ENCODE assay signal across 8 cellular contexts in the genomic region with DNA sequence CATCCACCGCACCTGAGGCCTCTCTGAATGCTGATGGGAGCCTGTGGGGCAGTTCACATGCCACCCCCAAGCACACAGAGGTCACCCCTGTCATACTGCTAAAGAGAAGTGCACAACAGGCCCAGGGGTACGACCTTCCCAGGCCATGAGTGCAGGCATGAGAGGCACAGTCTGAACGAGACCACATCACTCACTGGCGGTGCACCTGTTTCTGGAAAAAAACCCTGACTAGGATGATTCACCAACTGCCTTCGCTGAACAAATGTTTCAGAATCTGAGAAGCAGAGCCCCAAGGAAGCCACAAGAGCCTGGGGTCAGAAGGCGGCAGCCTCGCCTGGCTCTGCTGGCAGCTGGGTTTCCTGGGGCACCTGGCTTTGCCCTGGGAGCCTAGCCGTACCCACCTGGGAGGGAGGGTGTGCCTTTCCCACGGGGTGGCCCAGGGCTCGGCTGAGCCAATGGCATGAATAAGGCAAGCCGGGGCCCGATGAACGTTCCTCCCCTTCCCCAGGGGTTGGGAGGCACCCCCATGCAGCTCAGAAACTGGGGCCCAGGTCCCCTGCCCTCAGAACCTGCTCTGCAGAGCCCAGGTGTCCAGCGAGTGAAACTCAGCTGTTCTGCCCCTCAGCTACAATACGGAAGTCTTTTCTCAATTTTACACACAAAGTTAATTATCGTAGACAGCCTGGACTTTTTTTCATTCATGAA.
DNase-seq lines count a peak whose midpoint lies in the region; ATAC-seq and TF ChIP-seq lines count a peak whose summit lies in the region.

No MANE protein-coding gene starts in this region.

- peak overlapping the region; percentile 36 for H3K4me3 Mint-ChIP-seq in CD8-positive, alpha-beta T cell
- no peak overlapping the region for H3K4me3 Mint-ChIP-seq in endodermal cell

- no peaks in the 10 kb centered on the region for H3K9me3 ChIP-seq in CD8-positive, alpha-beta T cell (ENCODE audit: low read length)
- H3K9me3 ChIP-seq in endodermal cell (ENCODE audit: control insufficient read depth, low read length) = peaks cover 4% of the 10 kb centered on the region

- no peaks in the 10 kb centered on the region for H3K27me3 ChIP-seq in CD8-positive, alpha-beta T cell (ENCODE audit: insufficient read depth, low read length)
- no peaks in the 10 kb centered on the region for H3K27me3 ChIP-seq in endodermal cell (ENCODE audit: control insufficient read depth, insufficient read depth, low read length, poor library complexity, severe bottlenecking)

- ATAC-seq in CD8-positive, alpha-beta T cell = peak; percentile 69
- peak; percentile 64 for ATAC-seq in HG03095 (IDR thresholded peaks at IDR 0.05; ENCODE audit: unreplicated experiment)

- H3K27ac Mint-ChIP-seq in CD8-positive, alpha-beta T cell = peak overlapping the region; percentile 91
- H3K27ac Mint-ChIP-seq in endodermal cell = no peak overlapping the region

- peak overlapping the region; percentile 34 for H3K27ac ChIP-seq in CD8-positive, alpha-beta T cell (ENCODE audit: low read depth, low read length)
- H3K27ac ChIP-seq in endodermal cell (ENCODE audit: low read depth, low read length) = no peak overlapping the region

- CTCF ChIA-PET in CD8-positive, alpha-beta T cell (lab: Charles Lee) = interaction anchor here (0.9 to 1.1 kb wide), 2 partner anchors 31 to 42 kb away, joined by 3 to 4 read pairs; no protein-coding TSS in a partner anchor

- no peak for TF ChIP-seq CTCF in CD8-positive, alpha-beta T cell (IDR thresholded peaks at IDR 0.05)
- TF ChIP-seq CTCF in endodermal cell (conservative IDR thresholded peaks at IDR 0.05) = no peak

- WGBS in endodermal cell (ENCODE audit: insufficient coverage in 1 of 2, insufficient read length in 1 of 2), 2 experiments = 91 to 98% methylated on average over 8 to 16 of the region's 16 CpGs

- H3K36me3 Mint-ChIP-seq in CD8-positive, alpha-beta T cell = no peaks in the 10 kb centered on the region
- H3K36me3 Mint-ChIP-seq in endodermal cell (ENCODE audit: low read depth) = peaks cover 10% of the 10 kb centered on the region

- no peak overlapping the region for H3K9ac ChIP-seq in endodermal cell (ENCODE audit: extremely low read depth, low read length, poor library complexity, severe bottlenecking)

- H3K36me3 ChIP-seq in CD8-positive, alpha-beta T cell (ENCODE audit: insufficient read depth, low read length) = no peaks in the 10 kb centered on the region
- H3K36me3 ChIP-seq in endodermal cell (ENCODE audit: control insufficient read depth, insufficient read depth, low read length) = peaks cover 7% of the 10 kb centered on the region

- no peaks in the 10 kb centered on the region for H3K9me3 Mint-ChIP-seq in CD8-positive, alpha-beta T cell
- H3K9me3 Mint-ChIP-seq in endodermal cell = no peaks in the 10 kb centered on the region

- peak; percentile 30 to 83 (median 72) for DNase-seq in CD8-positive, alpha-beta T cell
- peak; percentile 69 to 73 for DNase-seq in activated CD4-positive, alpha-beta T cell treated with anti-CD3 and anti-CD28 coated beads, Interleukin-2, amount 50 U/mL, for 4 hours
- peak; percentile 20 for DNase-seq in endodermal cell
- peak; percentile 34 to 64 for DNase-seq in stimulated activated CD4-positive, alpha-beta T cell treated with anti-CD3 and anti-CD28 coated beads, Interleukin-1b, Interleukin-23, amount 100 ng/mL, for 4 hours (ENCODE audit: low read depth in 2 of 2)
- no peak for DNase-seq in dermis blood vessel endothelial cell
- DNase-seq in medulla oblongata (ENCODE audit: extremely low spot score) = no peak
- DNase-seq in NCI-H2081 treated with DMSO at 0.1 percent for 48 hours (lab: John Stamatoyannopoulos, UW) = no peak

- peaks cover 87% of the 10 kb centered on the region for H3K4me1 Mint-ChIP-seq in CD8-positive, alpha-beta T cell (ENCODE audit: low read depth)
- H3K4me1 Mint-ChIP-seq in endodermal cell = peaks cover 15% of the 10 kb centered on the region

- POLR2A ChIA-PET in CD8-positive, alpha-beta T cell (lab: Charles Lee) = interaction anchor here (1.0 kb wide), 1 partner anchor 30 kb away, joined by 6 read pairs; no protein-coding TSS in a partner anchor

- no peaks in the 10 kb centered on the region for H3K27me3 Mint-ChIP-seq in CD8-positive, alpha-beta T cell (ENCODE audit: low read depth)
- no peaks in the 10 kb centered on the region for H3K27me3 Mint-ChIP-seq in endodermal cell (ENCODE audit: insufficient read depth)

- intact Hi-C loops in CD8-positive, alpha-beta T cell (cut with DNase I, micrococcal nuclease) = loop anchor here (2.0 to 5.0 kb wide), 6 partner anchors 28 to 74 kb away; a partner anchor contains a TSS

- H3K4me3 ChIP-seq in CD8-positive, alpha-beta T cell (ENCODE audit: low read depth, low read length) = peak overlapping the region; percentile 9
- H3K4me3 ChIP-seq in endodermal cell (ENCODE audit: low read length) = no peak overlapping the region

- H3K4me1 ChIP-seq in CD8-positive, alpha-beta T cell (ENCODE audit: insufficient read depth, low read length) = peaks cover 84% of the 10 kb centered on the region
- peaks cover 6% of the 10 kb centered on the region for H3K4me1 ChIP-seq in endodermal cell (ENCODE audit: control insufficient read depth, insufficient read depth, low read length)

Comparison
In these comparisons a context has a peak if more than half of its experiments do, and no peak if none do; other contexts are left out.
1. DNase-seq: peak in CD8-positive, alpha-beta T cell (7 of 7), activated CD4-positive, alpha-beta T cell treated with anti-CD3 and anti-CD28 coated beads, Interleukin-2, amount 50 U/mL, for 4 hours (2 of 2), endodermal cell (single experiment) and stimulated activated CD4-positive, alpha-beta T cell treated with anti-CD3 and anti-CD28 coated beads, Interleukin-1b, Interleukin-23, amount 100 ng/mL, for 4 hours (2 of 2); none in dermis blood vessel endothelial cell (single experiment), medulla oblongata (single experiment) and NCI-H2081 treated with DMSO at 0.1 percent for 48 hours (single experiment).